Comparison of ENCODE assay signal across 26 cellular contexts in the genomic region with DNA sequence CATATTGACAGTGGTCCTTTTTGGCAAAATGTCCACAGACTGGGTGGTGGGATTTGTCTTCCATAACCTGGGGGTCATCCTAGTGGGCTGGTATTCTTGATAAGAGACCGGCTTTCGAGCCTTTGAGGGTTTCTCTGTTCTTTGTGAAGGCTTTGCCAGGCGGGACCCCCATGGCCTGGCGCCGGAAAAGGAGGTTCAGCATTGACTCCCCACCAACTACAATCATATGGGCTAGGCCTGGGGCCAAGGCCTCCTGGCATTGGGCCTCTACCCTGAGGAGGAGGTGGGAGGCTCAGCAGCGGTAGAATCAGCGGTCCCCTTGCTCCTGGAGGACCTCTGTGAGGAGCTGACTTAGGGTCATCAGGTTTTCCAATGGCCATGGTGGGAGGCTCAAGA. TPM values are rescaled to one million over a fixed set of nuclear protein-coding genes. Genes with fewer than 3 reads are reported as not detected.
"Had no signal": no experiment of that assay in that cellular context is flagged by ENCODE, and none has a peak within 500 bp of the region (broad histone marks: within the 10 kb centered on the region; RNA-seq: fewer than 3 reads in every experiment).

No MANE protein-coding gene starts in this region.

- H3K27me3 ChIP-seq: right atrium auricular region, suprapubic skin, tibial nerve, vagina had no signal

- H3K79me2 ChIP-seq: parathyroid adenoma had no signal

- H3K4me1 ChIP-seq: left lung, tibial nerve, vagina had no signal

- FAIRE-seq: islet of Langerhans, kidney had no signal

- H3K9ac ChIP-seq: parathyroid adenoma had no signal

- H3K9me3 ChIP-seq: heart left ventricle, left lung, mucosa of descending colon, neutrophil, right atrium auricular region, suprapubic skin, thoracic aorta, tibial nerve, vagina had no signal

- H3K4me3 ChIP-seq: heart left ventricle, left lung, lung, mucosa of descending colon, right atrium auricular region, skin epidermis, suprapubic skin, thoracic aorta, tibial nerve, vagina had no signal

- ATAC-seq: heart left ventricle; left colon; left lung; mucosa of descending colon; naive thymus-derived CD4-positive, alpha-beta T cell; sciatic nerve; stimulated activated effector memory CD8-positive, alpha-beta T cell treated with anti-CD3 and anti-CD28 coated beads, Interleukin-12 subunit alpha, Interleukin-12 subunit beta, amount 100 ng/mL, for 72 hours had no signal

- H3K36me3 ChIP-seq: heart left ventricle, left lung, neutrophil, right atrium auricular region, suprapubic skin, thoracic aorta, tibial nerve, vagina had no signal

- H3K27ac ChIP-seq: heart left ventricle, left lung, neutrophil, parathyroid adenoma, right atrium auricular region, skin epidermis, suprapubic skin, thoracic aorta, tibial nerve, vagina had no signal

- H2AFZ ChIP-seq: parathyroid adenoma had no signal

- DNase-seq: heart left ventricle; hypothalamus; immature natural killer cell; kidney; left colon; left lung; mesendoderm; midbrain; mucosa of descending colon; naive thymus-derived CD4-positive, alpha-beta T cell; occipital lobe; stimulated activated CD4-positive, alpha-beta T cell treated with anti-CD3 and anti-CD28 coated beads, Interleukin-4, amount 100 ng/mL, for 24 hours; stimulated activated naive CD4-positive, alpha-beta T cell had no signal

RNA-seq across cellular contexts. Expression of gene NUP210, which starts 40.2 kb away (rescaled TPM):
- total RNA-seq: myocyte had no signal
